Comparison of ENCODE assay signal across 1 cellular context in genomic region chr14:101232340-101233015, GRCh38.
TF ChIP-seq lines count a peak whose summit lies in the region.

No MANE protein-coding gene starts in this region.

TF ChIP-seq in IMR-90, 13 proteins besides CTCF, POLR2A, EP300 and RAD21:
- TF ChIP-seq FOS (IDR thresholded peaks at IDR 0.05; ENCODE audit: low read depth, low read length) = no peak
- no peak for TF ChIP-seq CEBPB (IDR thresholded peaks at IDR 0.05; ENCODE audit: low read depth, low read length)
- TF ChIP-seq, protein P1, sequence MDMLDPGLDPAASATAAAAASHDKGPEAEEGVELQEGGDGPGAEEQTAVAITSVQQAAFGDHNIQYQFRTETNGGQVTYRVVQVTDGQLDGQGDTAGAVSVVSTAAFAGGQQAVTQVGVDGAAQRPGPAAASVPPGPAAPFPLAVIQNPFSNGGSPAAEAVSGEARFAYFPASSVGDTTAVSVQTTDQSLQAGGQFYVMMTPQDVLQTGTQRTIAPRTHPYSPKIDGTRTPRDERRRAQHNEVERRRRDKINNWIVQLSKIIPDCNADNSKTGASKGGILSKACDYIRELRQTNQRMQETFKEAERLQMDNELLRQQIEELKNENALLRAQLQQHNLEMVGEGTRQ (IDR thresholded peaks at IDR 0.05; ENCODE audit: low read depth, low read length) = no peak
- no peak for TF ChIP-seq SMC3 (IDR thresholded peaks at IDR 0.05; ENCODE audit: low read depth, low read length)
- no peak for TF ChIP-seq RFX5 (IDR thresholded peaks at IDR 0.05; ENCODE audit: low read depth, low read length)
- no peak for TF ChIP-seq BHLHE40 (IDR thresholded peaks at IDR 0.05; ENCODE audit: low read depth, low read length)
- TF ChIP-seq, protein P2, sequence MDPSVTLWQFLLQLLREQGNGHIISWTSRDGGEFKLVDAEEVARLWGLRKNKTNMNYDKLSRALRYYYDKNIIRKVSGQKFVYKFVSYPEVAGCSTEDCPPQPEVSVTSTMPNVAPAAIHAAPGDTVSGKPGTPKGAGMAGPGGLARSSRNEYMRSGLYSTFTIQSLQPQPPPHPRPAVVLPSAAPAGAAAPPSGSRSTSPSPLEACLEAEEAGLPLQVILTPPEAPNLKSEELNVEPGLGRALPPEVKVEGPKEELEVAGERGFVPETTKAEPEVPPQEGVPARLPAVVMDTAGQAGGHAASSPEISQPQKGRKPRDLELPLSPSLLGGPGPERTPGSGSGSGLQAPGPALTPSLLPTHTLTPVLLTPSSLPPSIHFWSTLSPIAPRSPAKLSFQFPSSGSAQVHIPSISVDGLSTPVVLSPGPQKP (IDR thresholded peaks at IDR 0.05; ENCODE audit: borderline replicate concordance, low read depth, low read length) = no peak
- no peak for TF ChIP-seq RCOR1 (IDR thresholded peaks at IDR 0.05; ENCODE audit: insufficient replicate concordance, low read length)
- TF ChIP-seq MAFK (IDR thresholded peaks at IDR 0.05; ENCODE audit: low read depth, low read length) = no peak
- TF ChIP-seq CHD1 (IDR thresholded peaks at IDR 0.05; ENCODE audit: low read depth, low read length) = no peak
- no peak for TF ChIP-seq MAZ (IDR thresholded peaks at IDR 0.05; ENCODE audit: borderline replicate concordance, low read depth, low read length)
- no peak for TF ChIP-seq NFE2L2 (IDR thresholded peaks at IDR 0.05; ENCODE audit: low read depth, low read length)
- TF ChIP-seq MXI1 (IDR thresholded peaks at IDR 0.05; ENCODE audit: borderline replicate concordance, low read depth, low read length) = no peak
